9 cellular contexts compared by ENCODE assay signal in genomic region chr5:151772029-151772867, GRCh38. TPM values are rescaled to one million over a fixed set of nuclear protein-coding genes. Genes with fewer than 3 reads are reported as not detected.
A peak's percentile ranks its signal among the peaks of the same experiment; 100 is the strongest.
DNase-seq lines count a peak whose midpoint lies in the region; ATAC-seq and TF ChIP-seq lines count a peak whose summit lies in the region.
"Had no signal": no experiment of that assay in that cellular context is flagged by ENCODE, and none has a peak within 500 bp of the region (broad histone marks: within the 10 kb centered on the region; RNA-seq: fewer than 3 reads in every experiment).

No MANE protein-coding gene starts in this region.

- no peaks in the 10 kb centered on the region for H3K27me3 Mint-ChIP-seq in activated naive CD8-positive, alpha-beta T cell treated with anti-CD3 and anti-CD28 coated beads for 36 hours
- H3K27me3 Mint-ChIP-seq: T-helper 17 cell had no signal

- DNase-seq in GM20000 (ENCODE audit: low spot score): peak; percentile 33
- no peak for DNase-seq in PC-3
- DNase-seq in activated naive CD8-positive, alpha-beta T cell treated with anti-CD3 and anti-CD28 coated beads for 36 hours: peak; percentile 36
- DNase-seq in left ventricle myocardium superior: peak; percentile 59
- peak; percentile 37 to 70 for DNase-seq in psoas muscle

- peak overlapping the region; percentile 95 for H3K27ac ChIP-seq in BLaER1
- peak overlapping the region; percentile 69 for H3K27ac ChIP-seq in PC-3 (ENCODE audit: low read length)
- H3K27ac ChIP-seq in psoas muscle: peak overlapping the region; percentile 93

- no peak for TF ChIP-seq CTCF in GM20000 (IDR thresholded peaks at IDR 0.05; ENCODE audit: extremely low read depth, missing control alignments)
- no peak for TF ChIP-seq CTCF in PC-3 (conservative IDR thresholded peaks at IDR 0.05; ENCODE audit: low read depth, low read length)
- TF ChIP-seq CTCF in psoas muscle (IDR thresholded peaks at IDR 0.05): no peak

- H3K4me1 ChIP-seq in BLaER1: peaks cover 51% of the 10 kb centered on the region
- peaks cover 28% of the 10 kb centered on the region for H3K4me1 ChIP-seq in PC-3 (ENCODE audit: insufficient read depth, low read length)
- peaks cover 37% of the 10 kb centered on the region for H3K4me1 ChIP-seq in psoas muscle

- no TSS peak for BruUV-seq in PC-3 (replicated peaks; lab: Mats Ljungman, UMichigan)

- intact Hi-C loops in PC-3 (cut with micrococcal nuclease): no loop called here
- intact Hi-C loops in left ventricle myocardium superior (cut with micrococcal nuclease): no loop called here
- intact Hi-C loops in psoas muscle (cut with DNase I): no loop called here

- H3K27ac Mint-ChIP-seq in activated naive CD8-positive, alpha-beta T cell treated with anti-CD3 and anti-CD28 coated beads for 36 hours: peak overlapping the region; percentile 86
- H3K27ac Mint-ChIP-seq: T-helper 17 cell had no signal

- POLR2A ChIA-PET in PC-3 (lab: Charles Lee; ENCODE audit: unreplicated experiment): interaction anchor here (0.6 to 1.1 kb wide), 4 partner anchors 27 to 689 kb away, joined by 3 to 4 read pairs (median 4); no protein-coding TSS in a partner anchor

- H3K9ac ChIP-seq in BLaER1 (peak overlapping the region; percentile 98), PC-3 (ENCODE audit: low read length) (peak overlapping the region; percentile 89)

- H3K4me2 ChIP-seq in BLaER1 (peak overlapping the region; percentile 80), PC-3 (ENCODE audit: low read length) (peak overlapping the region; percentile 89)

- peaks cover 35% of the 10 kb centered on the region for H3K4me1 Mint-ChIP-seq in activated naive CD8-positive, alpha-beta T cell treated with anti-CD3 and anti-CD28 coated beads for 36 hours

- H3K9me3 Mint-ChIP-seq in activated naive CD8-positive, alpha-beta T cell treated with anti-CD3 and anti-CD28 coated beads for 36 hours: no peaks in the 10 kb centered on the region

- peak overlapping the region; percentile 83 for H3K4me3 Mint-ChIP-seq in activated naive CD8-positive, alpha-beta T cell treated with anti-CD3 and anti-CD28 coated beads for 36 hours
- H3K4me3 Mint-ChIP-seq: T-helper 17 cell had no signal

- peaks cover 34% of the 10 kb centered on the region for H3K36me3 Mint-ChIP-seq in activated naive CD8-positive, alpha-beta T cell treated with anti-CD3 and anti-CD28 coated beads for 36 hours

- no peak overlapping the region for H2AFZ ChIP-seq in PC-3 (ENCODE audit: low read length)

- H3K4me3 ChIP-seq in BLaER1 (peak overlapping the region; percentile 93), PC-3 (ENCODE audit: low read length) (peak overlapping the region; percentile 85), psoas muscle (peak overlapping the region; percentile 90)

- 0% methylated on average over 38 to 87 of the region's 87 CpGs for whole genome bisulfite sequencing in psoas muscle, 3 donors

- H4K20me1 ChIP-seq in BLaER1 (peaks cover 53% of the 10 kb centered on the region), PC-3 (ENCODE audit: low read length) (peaks cover 50% of the 10 kb centered on the region)

- peaks cover 59% of the 10 kb centered on the region for H3K79me2 ChIP-seq in PC-3 (ENCODE audit: low read length)

- no peaks in the 10 kb centered on the region for H3F3A ChIP-seq in PC-3 (ENCODE audit: low read length, unreplicated experiment)

- H3K9me3 ChIP-seq in BLaER1 (no peaks in the 10 kb centered on the region), PC-3 (ENCODE audit: low read length) (no peaks in the 10 kb centered on the region), psoas muscle (no peaks in the 10 kb centered on the region)

- H3K9me2 ChIP-seq in PC-3 (replicated peaks; ENCODE audit: low read length): no peaks in the 10 kb centered on the region

- CTCF ChIA-PET in PC-3 (lab: Charles Lee): interaction anchor here (1.5 kb wide), 1 partner anchor 113 kb away, joined by 22 read pairs; no protein-coding TSS in a partner anchor

- ATAC-seq in PC-3 (no peak; the same call in 1 of the 2 replicates), left ventricle myocardium superior (peak; percentile 17), psoas muscle (peak in 2 of 4 donors; percentile 28 to 40), HG03097 (IDR thresholded peaks at IDR 0.05; ENCODE audit: low FRiP score, unreplicated experiment) (no peak), GM19035 (IDR thresholded peaks at IDR 0.05; ENCODE audit: unreplicated experiment) (no peak)

- H3K27me3 ChIP-seq in BLaER1: no peaks in the 10 kb centered on the region
- H3K27me3 ChIP-seq in PC-3 (ENCODE audit: low read length): no peaks in the 10 kb centered on the region
- no peaks in the 10 kb centered on the region for H3K27me3 ChIP-seq in psoas muscle (ENCODE audit: insufficient read depth in 3 of 3, low read length in 2 of 3)

- H3K36me3 ChIP-seq in BLaER1 (peaks cover 13% of the 10 kb centered on the region), PC-3 (ENCODE audit: low read depth, low read length) (peaks cover 11% of the 10 kb centered on the region; the same call in 1 of the 2 replicates), psoas muscle (ENCODE audit: insufficient read depth in 1 of 2, low read depth in 1 of 2) (no peaks in the 10 kb centered on the region)

RNA-seq across cellular contexts. Expression of gene G3BP1, which starts 0.5 kb away (rescaled TPM):
- total RNA-seq in PC-3 (2014; rRNA removed) (133 and 157 TPM in 2 replicates), left ventricle myocardium superior (125 TPM), psoas muscle (100 to 1,000 TPM; 132 to 230 (median 154) TPM)
- 100 to 1,000 TPM; 364 to 375 TPM for total RNA-seq in activated naive CD8-positive, alpha-beta T cell treated with anti-CD3 and anti-CD28 coated beads for 36 hours
- polyA plus RNA-seq in psoas muscle: 100 to 1,000 TPM in 1 of 3 donors, 10 to 100 TPM in 2; 47.0 to 123 (median 58.2) TPM

RNA-seq across cellular contexts. Expression of gene ATOX1, which starts 13.8 kb away (rescaled TPM):
- total RNA-seq in PC-3 (2014; rRNA removed): 81.4 and 122 TPM in 2 replicates
- total RNA-seq in activated naive CD8-positive, alpha-beta T cell treated with anti-CD3 and anti-CD28 coated beads for 36 hours: 10 to 100 TPM; 97.7 to 98.6 TPM
- total RNA-seq in left ventricle myocardium superior: 63.2 TPM
- total RNA-seq in psoas muscle: 10 to 100 TPM; 28.7 to 46.9 (median 40.7) TPM
- polyA plus RNA-seq in psoas muscle: 10 to 100 TPM; 60.5 to 99.1 (median 80.3) TPM
